In genomic region chr3:42013652-42014442, GRCh38 we compare ENCODE assay signal across 8 cellular contexts. TPM values are rescaled to one million over a fixed set of nuclear protein-coding genes. Genes with fewer than 3 reads are reported as not detected.
DNase-seq lines count a peak whose midpoint lies in the region; ATAC-seq, FAIRE-seq and TF ChIP-seq lines count a peak whose summit lies in the region.

No MANE protein-coding gene starts in this region.

- H3K4me3 ChIP-seq in ACC112 (ENCODE audit: low read depth, low read length) (peak overlapping the region; percentile 86), endothelial cell of umbilical vein (replicated peaks in 1 of 3; ENCODE audit: insufficient read depth in 1 of 3, low read depth in 1 of 3, low read length in 3 of 3) (peak overlapping the region; percentile 10 to 86 (median 70)), upper lobe of left lung (peak overlapping the region; percentile 48 to 97 (median 82))

- peak; percentile 57 for DNase-seq in activated CD4-positive, alpha-beta memory T cell treated with anti-CD3 and anti-CD28 coated beads for 36 hours
- DNase-seq in endothelial cell of umbilical vein (ENCODE audit: low read depth, low spot score) (no peak), naive B cell (no peak), upper lobe of left lung (peak; percentile 59 to 91), KG1 (lab: John Stamatoyannopoulos, UW) (no peak)

- POLR2A ChIA-PET in activated CD4-positive, alpha-beta memory T cell treated with anti-CD3 and anti-CD28 coated beads for 36 hours (lab: Charles Lee), result interaction anchor here (0.9 to 1.9 kb wide), 7 partner anchors 12 to 80 kb away, joined by 3 to 8 read pairs (median 4); partner anchors contain the start of gene ULK4
- POLR2A ChIA-PET in endothelial cell of umbilical vein (lab: Charles Lee), result no interaction called here

- H2AFZ ChIP-seq in ACC112 (ENCODE audit: low read length, unreplicated experiment), result peak overlapping the region; percentile 17
- peak overlapping the region; percentile 33 for H2AFZ ChIP-seq in endothelial cell of umbilical vein (ENCODE audit: low read depth, low read length)

- H3K36me3 ChIP-seq in ACC112 (ENCODE audit: insufficient read depth, low read length) (no peaks in the 10 kb centered on the region), endothelial cell of umbilical vein (ENCODE audit: control insufficient read depth in 2 of 2, extremely low read depth in 1 of 2, insufficient read depth in 2 of 2, low read length in 2 of 2) (no peaks in the 10 kb centered on the region), upper lobe of left lung (no peaks in the 10 kb centered on the region)

- H3K4me2 ChIP-seq in endothelial cell of umbilical vein (ENCODE audit: insufficient read depth, low read length), result peak overlapping the region; percentile 85

- H3K4me1 ChIP-seq in ACC112 (ENCODE audit: control insufficient read depth, insufficient read depth, low read length, unreplicated experiment), result peaks cover 13% of the 10 kb centered on the region
- H3K4me1 ChIP-seq in endothelial cell of umbilical vein (ENCODE audit: control insufficient read depth, extremely low read depth, insufficient read depth, low read length), result peaks cover 20% of the 10 kb centered on the region
- H3K4me1 ChIP-seq in upper lobe of left lung, result peaks cover 6 to 19% (median 13%) of the 10 kb centered on the region in 4 donors

- H3K36me3 Mint-ChIP-seq in activated CD4-positive, alpha-beta memory T cell treated with anti-CD3 and anti-CD28 coated beads for 36 hours, result peaks cover 5% of the 10 kb centered on the region
- peaks cover 0 to 5% of the 10 kb centered on the region in 2 donors for H3K36me3 Mint-ChIP-seq in naive B cell

- peak overlapping the region; percentile 61 for H3K27ac Mint-ChIP-seq in activated CD4-positive, alpha-beta memory T cell treated with anti-CD3 and anti-CD28 coated beads for 36 hours
- peak overlapping the region; percentile 94 to 100 (median 98) for H3K27ac Mint-ChIP-seq in naive B cell

- peak; percentile 43 for FAIRE-seq in endothelial cell of umbilical vein (lab: Jason Lieb, UNC)

- no peak for TF ChIP-seq EP300 in upper lobe of left lung (IDR thresholded peaks at IDR 0.05)

- 0 to 1% methylated on average over 1 to 17 of the region's 110 CpGs for WGBS in upper lobe of left lung, 2 donors

- H3K27ac ChIP-seq in ACC112 (ENCODE audit: low read depth, low read length), result no peak overlapping the region
- peak overlapping the region; percentile 21 for H3K27ac ChIP-seq in endothelial cell of umbilical vein (ENCODE audit: insufficient read depth, low read depth, low read length)
- H3K27ac ChIP-seq in upper lobe of left lung, result peak overlapping the region; percentile 86 to 99 (median 96)

- no peaks in the 10 kb centered on the region for H3K27me3 ChIP-seq in ACC112 (ENCODE audit: insufficient read depth, low read length)
- H3K27me3 ChIP-seq in endothelial cell of umbilical vein (ENCODE audit: control insufficient read depth in 2 of 2, insufficient read depth in 2 of 2, low read length in 2 of 2), result no peaks in the 10 kb centered on the region
- H3K27me3 ChIP-seq in upper lobe of left lung, result no peaks in the 10 kb centered on the region

- H4K20me1 ChIP-seq in endothelial cell of umbilical vein (replicated peaks; ENCODE audit: control insufficient read depth, extremely low read depth, insufficient read depth, low read length), result no peaks in the 10 kb centered on the region

- H3K9me1 ChIP-seq in endothelial cell of umbilical vein (replicated peaks; ENCODE audit: control insufficient read depth, extremely low read depth, insufficient read depth, low read length), result no peaks in the 10 kb centered on the region

- H3K9ac ChIP-seq in endothelial cell of umbilical vein (replicated peaks; ENCODE audit: extremely low read depth, insufficient read depth, low read length), result peak overlapping the region; percentile 70

- H3K79me2 ChIP-seq in ACC112 (ENCODE audit: control insufficient read depth, insufficient read depth, low read length, unreplicated experiment) (peaks cover 48% of the 10 kb centered on the region), endothelial cell of umbilical vein (ENCODE audit: control insufficient read depth, insufficient read depth, low read length) (peaks cover 48% of the 10 kb centered on the region)

- CTCF ChIA-PET in activated CD4-positive, alpha-beta memory T cell treated with anti-CD3 and anti-CD28 coated beads for 36 hours (lab: Charles Lee), result interaction anchor here (0.6 to 3.6 kb wide), 4 partner anchors 80 to 1678 kb away, joined by 4 to 26 read pairs (median 10); no protein-coding TSS in a partner anchor
- CTCF ChIA-PET in endothelial cell of umbilical vein (lab: Charles Lee), result interaction anchor here (0.6 to 4.4 kb wide), 9 partner anchors 11 to 177 kb away, joined by 3 to 56 read pairs (median 8); partner anchors contain the start of gene ULK4

- dilution Hi-C loops in endothelial cell of umbilical vein (cut with MboI; ENCODE audit: extremely low pct_ligation_motif_present, low sequenced_read_pairs), result no loop called here

- BruUV-seq in endothelial cell of umbilical vein (replicated peaks; lab: Mats Ljungman, UMichigan), result no TSS peak

- TF ChIP-seq POLR2A in endothelial cell of umbilical vein (IDR thresholded peaks at IDR 0.05; ENCODE audit: low read depth, low read length), result no peak
- peak in 1 of 4 donors; percentile 33 for TF ChIP-seq POLR2A in upper lobe of left lung (IDR thresholded peaks at IDR 0.05)

- intact Hi-C loops in activated CD4-positive, alpha-beta memory T cell treated with anti-CD3 and anti-CD28 coated beads for 36 hours (cut with micrococcal nuclease), result loop anchor here (1.0 to 10.0 kb wide), 9 partner anchors 7 to 1705 kb away; partner anchors contain the start of genes EIF1B, RPL14 and ULK4
- intact Hi-C loops in endothelial cell of umbilical vein (cut with micrococcal nuclease), result loop anchor here (1.0 kb wide), 6 partner anchors 29 to 170 kb away; partner anchors contain the start of gene ULK4

- no peaks in the 10 kb centered on the region for H3K9me3 ChIP-seq in endothelial cell of umbilical vein (replicated peaks; ENCODE audit: control insufficient read depth, insufficient read depth, low read length)
- no peaks in the 10 kb centered on the region for H3K9me3 ChIP-seq in upper lobe of left lung

- peaks cover 46% of the 10 kb centered on the region for H3K4me1 Mint-ChIP-seq in activated CD4-positive, alpha-beta memory T cell treated with anti-CD3 and anti-CD28 coated beads for 36 hours (ENCODE audit: low read depth)
- peaks cover 47 to 64% (median 61%) of the 10 kb centered on the region in 3 donors for H3K4me1 Mint-ChIP-seq in naive B cell

- H3K27me3 Mint-ChIP-seq in activated CD4-positive, alpha-beta memory T cell treated with anti-CD3 and anti-CD28 coated beads for 36 hours, result no peaks in the 10 kb centered on the region
- no peaks in the 10 kb centered on the region for H3K27me3 Mint-ChIP-seq in naive B cell

- peak overlapping the region; percentile 88 for H3K4me3 Mint-ChIP-seq in activated CD4-positive, alpha-beta memory T cell treated with anti-CD3 and anti-CD28 coated beads for 36 hours
- H3K4me3 Mint-ChIP-seq in naive B cell, result peak overlapping the region; percentile 92 to 99 (median 97)

- no peak for TF ChIP-seq CTCF in endothelial cell of umbilical vein (IDR thresholded peaks at IDR 0.05; ENCODE audit: extremely low read depth in 1 of 2, insufficient read depth in 1 of 2, low read depth in 1 of 2, low read length in 2 of 2)
- TF ChIP-seq CTCF in upper lobe of left lung (IDR thresholded peaks at IDR 0.05), result peak in 1 of 6 experiments; percentile 8

- no peaks in the 10 kb centered on the region for H3K9me3 Mint-ChIP-seq in activated CD4-positive, alpha-beta memory T cell treated with anti-CD3 and anti-CD28 coated beads for 36 hours
- no peaks in the 10 kb centered on the region for H3K9me3 Mint-ChIP-seq in naive B cell

- ATAC-seq in GM19023 (IDR thresholded peaks at IDR 0.05; ENCODE audit: unreplicated experiment) (peak; percentile 14), HG03521 (IDR thresholded peaks at IDR 0.05; ENCODE audit: unreplicated experiment) (peak; percentile 19), naive B cell (ENCODE audit: low read depth in 2 of 2) (no peak), upper lobe of left lung (ENCODE audit: low FRiP score in 2 of 2) (peak; percentile 18 to 52)

TF ChIP-seq in endothelial cell of umbilical vein, 7 proteins besides CTCF, POLR2A, EP300 and RAD21:
- TF ChIP-seq JUN (IDR thresholded peaks at IDR 0.05; ENCODE audit: borderline replicate concordance, insufficient read depth, insufficient read length, low read depth) (no peak), EZH2 (IDR thresholded peaks at IDR 0.05; ENCODE audit: borderline replicate concordance, low read depth, low read length, severe bottlenecking) (no peak), MAX (IDR thresholded peaks at IDR 0.05; ENCODE audit: insufficient read depth, insufficient read length) (no peak), POLR2AphosphoS5 (IDR thresholded peaks at IDR 0.05; ENCODE audit: insufficient read depth, low read depth, low read length) (no peak), FOS (IDR thresholded peaks at IDR 0.05; ENCODE audit: borderline replicate concordance, insufficient read depth, low read length) (no peak), GATA2 (IDR thresholded peaks at IDR 0.05; ENCODE audit: insufficient read depth, insufficient read length, low read depth, low read length) (no peak), MYC (IDR thresholded peaks at IDR 0.05; ENCODE audit: low read depth, low read length) (no peak)

RNA-seq across cellular contexts. Expression of gene ULK4, which starts 51.9 kb away (rescaled TPM):
- 10 to 100 TPM in 1 of 2 experiments, 1 to 10 TPM in 1; 9.5 to 10.8 TPM for total RNA-seq in activated CD4-positive, alpha-beta memory T cell treated with anti-CD3 and anti-CD28 coated beads for 36 hours
- 13.1 and 16.0 TPM in 2 replicates for total RNA-seq in endothelial cell of umbilical vein
- polyA plus RNA-seq in endothelial cell of umbilical vein, result 1.9 and 3.3 TPM in 2 replicates
- 3.1 and 3.5 TPM in 2 replicates for polyA plus RNA-seq in endothelial cell of umbilical vein (2011; cell fraction: cytosol; rRNA removed)
- polyA plus RNA-seq in endothelial cell of umbilical vein (2011; cell fraction: nucleus; rRNA removed), result 9.9 and 15.0 TPM in 2 replicates
- 6.5 and 7.7 TPM in 2 replicates for polyA plus RNA-seq in endothelial cell of umbilical vein (2012)
- polyA minus RNA-seq in endothelial cell of umbilical vein, result 15.1 and 19.8 TPM in 2 replicates
- 4.6 TPM for polyA minus RNA-seq in endothelial cell of umbilical vein (2011; cell fraction: cytosol; rRNA and poly(A)+ RNA removed)
- 51.2 and 70.5 TPM in 2 replicates for polyA minus RNA-seq in endothelial cell of umbilical vein (2011; cell fraction: nucleus; rRNA and poly(A)+ RNA removed)
- 10 to 100 TPM in 3 of 6 donors, 1 to 10 TPM in 3; 5.5 to 20.8 (median 10.3) TPM for polyA plus RNA-seq in naive B cell (ENCODE audit: low read depth in 6 of 6)
- 10 to 100 TPM in 5 of 6 donors, 1 to 10 TPM in 1; 9.4 to 76.5 (median 28.1) TPM for total RNA-seq in upper lobe of left lung

Comparison
In these comparisons a context has a peak if more than half of its experiments do, and no peak if none do; other contexts are left out.
1. ATAC-seq: peak in GM19023 (single experiment), HG03521 (single experiment) and upper lobe of left lung (2 of 2); none in naive B cell (0 of 2).
2. DNase-seq: peak in activated CD4-positive, alpha-beta memory T cell treated with anti-CD3 and anti-CD28 coated beads for 36 hours (single experiment) and upper lobe of left lung (2 of 2); none in endothelial cell of umbilical vein (single experiment), naive B cell (single experiment) and KG1 (single experiment).
3. Peak in every context shown above with its lines, with median percentiles within 50 percentile points of each other: H3K4me3 ChIP-seq.